ENCODE assay signal across 10 cellular contexts in the genomic region with DNA sequence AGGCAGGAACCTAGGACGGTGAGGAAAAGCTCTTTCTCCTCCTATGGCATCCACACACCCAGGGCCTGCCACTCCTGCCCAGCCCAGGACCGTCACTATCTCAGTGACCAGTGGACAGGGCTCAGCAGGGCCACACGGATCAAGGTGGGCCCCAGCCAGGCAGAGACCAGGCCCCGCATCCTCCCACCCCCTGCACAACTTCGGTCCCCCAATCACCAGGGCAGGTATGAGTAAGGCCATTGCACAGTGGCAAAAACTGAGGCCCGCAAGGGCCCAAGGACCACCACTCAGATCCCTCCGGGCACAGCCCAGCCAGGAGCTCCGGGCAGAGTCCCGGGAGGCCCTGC. TPM values are rescaled to one million over a fixed set of nuclear protein-coding genes. Genes with fewer than 3 reads are reported as not detected.
DNase-seq lines count a peak whose midpoint lies in the region; ATAC-seq, FAIRE-seq and TF ChIP-seq lines count a peak whose summit lies in the region.
"Had no signal": no experiment of that assay in that cellular context is flagged by ENCODE, and none has a peak within 500 bp of the region (broad histone marks: within the 10 kb centered on the region; RNA-seq: fewer than 3 reads in every experiment).

No MANE protein-coding gene starts in this region.

- peaks cover 2% of the 10 kb centered on the region for H3K27me3 Mint-ChIP-seq in activated T-helper 17 cell treated with anti-CD3 and anti-CD28 coated beads, Interleukin-2, amount 50 U/mL, for 72 hours

- H3K27me3 ChIP-seq in H7 (ENCODE audit: control insufficient read depth, insufficient read depth, low read length) (peaks cover 5% of the 10 kb centered on the region), skeletal muscle satellite cell (ENCODE audit: control insufficient read depth, insufficient read depth, low read length) (no peaks in the 10 kb centered on the region)
- H3K27me3 ChIP-seq: thyroid gland had no signal

- no peak for DNase-seq in H7
- DNase-seq in islet precursor cell, result peak; percentile 65
- DNase-seq in 8988T, result no peak
- DNase-seq in kidney, result no peak

- H3K4me1 ChIP-seq in skeletal muscle satellite cell (ENCODE audit: control insufficient read depth, insufficient read depth, low read length) (peaks cover 10% of the 10 kb centered on the region), kidney (ENCODE audit: control insufficient read depth in 1 of 2, insufficient read depth in 1 of 2, low read depth in 1 of 2, low read length in 2 of 2) (peaks cover 0 to 5% of the 10 kb centered on the region in 2 donors)

- peak overlapping the region; percentile 79 for H3K9ac ChIP-seq in skeletal muscle satellite cell (ENCODE audit: low read depth, low read length)
- peak overlapping the region in 1 of 2 donors; percentile 40 for H3K9ac ChIP-seq in kidney (ENCODE audit: low read length in 2 of 2)

- no peaks in the 10 kb centered on the region for H3K9me3 Mint-ChIP-seq in activated T-helper 17 cell treated with anti-CD3 and anti-CD28 coated beads, Interleukin-2, amount 50 U/mL, for 72 hours
- H3K9me3 Mint-ChIP-seq: activated naive CD4-positive, alpha-beta T cell treated with anti-CD3 and anti-CD28 coated beads, Interleukin-2, amount 50 U/mL, for 24 hours had no signal

- H3K36me3 ChIP-seq in H7 (replicated peaks; ENCODE audit: control insufficient read depth, insufficient read depth, low read length), result no peaks in the 10 kb centered on the region
- no peaks in the 10 kb centered on the region for H3K36me3 ChIP-seq in skeletal muscle satellite cell (ENCODE audit: insufficient read depth, low read length)
- no peaks in the 10 kb centered on the region for H3K36me3 ChIP-seq in kidney (ENCODE audit: control insufficient read depth in 1 of 2, insufficient read depth in 2 of 2, low read length in 2 of 2)
- H3K36me3 ChIP-seq: thyroid gland had no signal

- peak overlapping the region; percentile 41 for H3K4me3 Mint-ChIP-seq in activated T-helper 17 cell treated with anti-CD3 and anti-CD28 coated beads, Interleukin-2, amount 50 U/mL, for 72 hours

- peak overlapping the region; percentile 97 for H3K4me2 ChIP-seq in skeletal muscle satellite cell (ENCODE audit: low read length)

- no peak for TF ChIP-seq CTCF in kidney (IDR thresholded peaks at IDR 0.05; ENCODE audit: borderline replicate concordance, extremely low read depth, insufficient read depth)

- no peak for ATAC-seq in activated T-helper 17 cell treated with anti-CD3 and anti-CD28 coated beads, Interleukin-2, amount 50 U/mL, for 72 hours (replicated peaks)
- no peak for ATAC-seq in activated CD4-positive, CD25-positive, alpha-beta regulatory T cell treated with anti-CD3 and anti-CD28 coated beads, Interleukin-2, amount 50 U/mL, for 24 hours
- no peak for ATAC-seq in HG03039 (IDR thresholded peaks at IDR 0.05; ENCODE audit: unreplicated experiment)

- peak overlapping the region; percentile 40; the same call in 1 of the 2 replicates for H3K4me3 ChIP-seq in H7 (ENCODE audit: insufficient read depth, low read depth, low read length)
- peak overlapping the region; percentile 68 for H3K4me3 ChIP-seq in skeletal muscle satellite cell (ENCODE audit: low read length)
- peak overlapping the region in 1 of 2 donors; percentile 59 for H3K4me3 ChIP-seq in kidney (ENCODE audit: low read length in 2 of 2)

- H3K27ac Mint-ChIP-seq in activated T-helper 17 cell treated with anti-CD3 and anti-CD28 coated beads, Interleukin-2, amount 50 U/mL, for 72 hours, result no peak overlapping the region
- H3K27ac Mint-ChIP-seq: activated naive CD4-positive, alpha-beta T cell treated with anti-CD3 and anti-CD28 coated beads, Interleukin-2, amount 50 U/mL, for 24 hours had no signal

- intact Hi-C loops in kidney (cut with DNase I), result loop anchor here (5.0 kb wide), 1 partner anchor 391 kb away; no protein-coding TSS in a partner anchor

- H3K4me1 Mint-ChIP-seq in activated T-helper 17 cell treated with anti-CD3 and anti-CD28 coated beads, Interleukin-2, amount 50 U/mL, for 72 hours, result no peaks in the 10 kb centered on the region
- H3K4me1 Mint-ChIP-seq: activated naive CD4-positive, alpha-beta T cell treated with anti-CD3 and anti-CD28 coated beads, Interleukin-2, amount 50 U/mL, for 24 hours had no signal

- no peak overlapping the region for H3K27ac ChIP-seq in kidney (ENCODE audit: low read depth in 2 of 2, low read length in 2 of 2)
- H3K27ac ChIP-seq: thyroid gland had no signal

- no peak for FAIRE-seq in kidney (lab: Jason Lieb, UNC)

- H3K9me3 ChIP-seq in skeletal muscle satellite cell (replicated peaks; ENCODE audit: low read length), result no peaks in the 10 kb centered on the region
- H3K9me3 ChIP-seq in kidney (ENCODE audit: control insufficient read depth in 1 of 2, low read length in 2 of 2), result no peaks in the 10 kb centered on the region
- H3K9me3 ChIP-seq: thyroid gland had no signal

- H3K36me3 Mint-ChIP-seq in activated T-helper 17 cell treated with anti-CD3 and anti-CD28 coated beads, Interleukin-2, amount 50 U/mL, for 72 hours (ENCODE audit: low read depth), result no peaks in the 10 kb centered on the region
- H3K36me3 Mint-ChIP-seq: activated naive CD4-positive, alpha-beta T cell treated with anti-CD3 and anti-CD28 coated beads, Interleukin-2, amount 50 U/mL, for 24 hours had no signal

RNA-seq across cellular contexts. Expression of a gene that starts 30.3 kb away (rescaled TPM):
- total RNA-seq in H7 (2014; rRNA removed; shearing (Covaris generic)), result 214 and 241 TPM in 2 replicates
- total RNA-seq in activated T-helper 17 cell treated with anti-CD3 and anti-CD28 coated beads, Interleukin-2, amount 50 U/mL, for 72 hours, result 10 to 100 TPM; 21.0 to 35.6 TPM
- total RNA-seq in skeletal muscle satellite cell (2012; rRNA removed), result 179 and 204 TPM in 2 replicates
- 44.1 TPM for total RNA-seq in kidney
- 76.6 TPM for polyA plus RNA-seq in kidney (ENCODE audit: insufficient read depth, low read depth, low replicate concordance)
